Comparison of ENCODE assay signal across 8 cellular contexts in the genomic region with DNA sequence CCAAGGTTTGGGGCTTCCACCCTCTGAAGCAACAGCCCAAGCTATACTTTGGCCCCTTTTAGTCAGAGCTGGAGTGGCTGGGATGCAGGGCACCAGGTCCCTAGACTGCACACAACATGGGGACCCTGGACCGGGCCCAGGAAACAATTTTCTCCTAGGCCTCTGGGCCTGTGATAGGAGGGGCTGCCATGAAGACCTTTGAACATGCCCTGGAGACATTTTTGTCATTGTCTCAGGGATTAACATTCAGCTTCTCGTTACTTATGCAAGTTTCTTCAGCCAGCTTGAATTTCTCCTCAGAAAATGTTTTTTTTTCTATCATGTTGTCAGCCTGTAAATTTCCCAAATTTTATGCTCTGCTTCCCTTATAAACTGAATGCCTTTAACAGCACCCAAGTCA.
"Had no signal": no experiment of that assay in that cellular context is flagged by ENCODE, and none has a peak within 500 bp of the region (broad histone marks: within the 10 kb centered on the region; RNA-seq: fewer than 3 reads in every experiment).

No MANE protein-coding gene starts in this region.

- H3K4me3 Mint-ChIP-seq: IgD-negative memory B cell had no signal

- H3K9ac ChIP-seq: KMS-11 had no signal

- H3K27me3 Mint-ChIP-seq: IgD-negative memory B cell had no signal

- H3K27ac ChIP-seq: HL-60, KMS-11 had no signal

- DNase-seq: IMR-90, KBM-7, KG1 had no signal

- H3K4me1 Mint-ChIP-seq: IgD-negative memory B cell had no signal

- H3K4me3 ChIP-seq: K562 had no signal

- ATAC-seq: HepG2, K562 had no signal

- H3K4me2 ChIP-seq: KMS-11 had no signal
